In the genomic region with DNA sequence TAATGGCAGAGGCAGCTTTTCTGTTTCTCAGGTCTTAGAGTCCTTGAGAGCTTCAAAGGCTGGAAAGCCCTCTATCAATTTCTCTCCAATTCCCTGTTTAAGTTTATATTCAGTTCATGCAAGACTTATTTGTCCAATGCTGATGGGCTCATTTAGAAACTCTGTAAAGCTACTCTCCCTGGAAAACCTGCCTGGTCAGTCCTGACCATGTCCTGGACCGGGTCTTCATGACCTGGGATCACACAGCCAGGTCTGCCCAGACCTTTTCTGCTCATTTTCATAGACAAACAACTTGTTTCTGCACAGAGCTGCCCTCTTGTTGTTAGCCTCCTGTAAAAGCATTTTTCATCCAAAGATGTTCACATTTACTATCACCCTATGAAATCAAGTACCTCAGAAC, we compare ENCODE assay signal across 6 cellular contexts.
"Had no signal": no experiment of that assay in that cellular context is flagged by ENCODE, and none has a peak within 500 bp of the region (broad histone marks: within the 10 kb centered on the region; RNA-seq: fewer than 3 reads in every experiment).

No MANE protein-coding gene starts in this region.

- ATAC-seq: HepG2, K562 had no signal

- H3K9me3 Mint-ChIP-seq: IgD-negative memory B cell had no signal

- DNase-seq: IMR-90, KBM-7, KG1 had no signal

- H3K4me3 ChIP-seq: K562 had no signal

- H3K4me1 Mint-ChIP-seq: IgD-negative memory B cell had no signal

- H3K27ac Mint-ChIP-seq: IgD-negative memory B cell had no signal

- H3K4me3 Mint-ChIP-seq: IgD-negative memory B cell had no signal
